22 cellular contexts compared by ENCODE assay signal in genomic region chr14:98227727-98228111, GRCh38.
DNase-seq lines count a peak whose midpoint lies in the region; ATAC-seq and TF ChIP-seq lines count a peak whose summit lies in the region.
"Had no signal": no experiment of that assay in that cellular context is flagged by ENCODE, and none has a peak within 500 bp of the region (broad histone marks: within the 10 kb centered on the region; RNA-seq: fewer than 3 reads in every experiment).

No MANE protein-coding gene starts in this region.

- intact Hi-C loops in activated naive CD4-positive, alpha-beta T cell treated with anti-CD3 and anti-CD28 coated beads for 36 hours (cut with micrococcal nuclease) = loop anchor here (2.0 to 5.0 kb wide), 3 partner anchors 285 to 960 kb away; no protein-coding TSS in a partner anchor

- TF ChIP-seq CTCF in type B pancreatic cell (conservative IDR thresholded peaks at IDR 0.05) = no peak

- no peaks in the 10 kb centered on the region for H3K36me3 ChIP-seq in KOPT-K1 (ENCODE audit: insufficient read depth, low read length)
- H3K36me3 ChIP-seq: esophagus squamous epithelium, gastroesophageal sphincter, HAP-1, lower lobe of right lung, SJSA1, suprapubic skin had no signal

- peaks cover 86% of the 10 kb centered on the region for H3K4me1 Mint-ChIP-seq in activated naive CD4-positive, alpha-beta T cell treated with anti-CD3 and anti-CD28 coated beads for 36 hours (ENCODE audit: low read depth)
- peaks cover 86% of the 10 kb centered on the region for H3K4me1 Mint-ChIP-seq in activated naive CD8-positive, alpha-beta T cell (ENCODE audit: low read depth)
- peaks cover 63% of the 10 kb centered on the region for H3K4me1 Mint-ChIP-seq in stimulated activated effector memory CD8-positive, alpha-beta T cell treated with anti-CD3 and anti-CD28 coated beads, Interleukin-12 subunit alpha, Interleukin-12 subunit beta, amount 100 ng/mL, for 72 hours
- peaks cover 22% of the 10 kb centered on the region for H3K4me1 Mint-ChIP-seq in type B pancreatic cell (ENCODE audit: unreplicated experiment)
- H3K4me1 Mint-ChIP-seq: WTC11 had no signal

- peak overlapping the region; percentile 93 for H3K27ac Mint-ChIP-seq in activated naive CD4-positive, alpha-beta T cell treated with anti-CD3 and anti-CD28 coated beads for 36 hours
- H3K27ac Mint-ChIP-seq in activated naive CD8-positive, alpha-beta T cell = peak overlapping the region; percentile 88
- peak overlapping the region; percentile 93 for H3K27ac Mint-ChIP-seq in stimulated activated effector memory CD8-positive, alpha-beta T cell treated with anti-CD3 and anti-CD28 coated beads, Interleukin-12 subunit alpha, Interleukin-12 subunit beta, amount 100 ng/mL, for 72 hours
- no peak overlapping the region for H3K27ac Mint-ChIP-seq in type B pancreatic cell
- H3K27ac Mint-ChIP-seq: progenitor cell of endocrine pancreas, WTC11 had no signal

- no peaks in the 10 kb centered on the region for H3K9me3 Mint-ChIP-seq in activated naive CD4-positive, alpha-beta T cell treated with anti-CD3 and anti-CD28 coated beads for 36 hours
- no peaks in the 10 kb centered on the region for H3K9me3 Mint-ChIP-seq in activated naive CD8-positive, alpha-beta T cell (ENCODE audit: low read depth)
- H3K9me3 Mint-ChIP-seq in stimulated activated effector memory CD8-positive, alpha-beta T cell treated with anti-CD3 and anti-CD28 coated beads, Interleukin-12 subunit alpha, Interleukin-12 subunit beta, amount 100 ng/mL, for 72 hours = no peaks in the 10 kb centered on the region
- H3K9me3 Mint-ChIP-seq in type B pancreatic cell = no peaks in the 10 kb centered on the region

- peak overlapping the region; percentile 51 for H3K4me3 Mint-ChIP-seq in activated naive CD4-positive, alpha-beta T cell treated with anti-CD3 and anti-CD28 coated beads for 36 hours
- peak overlapping the region; percentile 67 for H3K4me3 Mint-ChIP-seq in activated naive CD8-positive, alpha-beta T cell
- peak overlapping the region; percentile 61 for H3K4me3 Mint-ChIP-seq in stimulated activated effector memory CD8-positive, alpha-beta T cell treated with anti-CD3 and anti-CD28 coated beads, Interleukin-12 subunit alpha, Interleukin-12 subunit beta, amount 100 ng/mL, for 72 hours
- H3K4me3 Mint-ChIP-seq in type B pancreatic cell = no peak overlapping the region
- H3K4me3 Mint-ChIP-seq: WTC11 had no signal

- H3K27me3 Mint-ChIP-seq in activated naive CD4-positive, alpha-beta T cell treated with anti-CD3 and anti-CD28 coated beads for 36 hours (ENCODE audit: low read depth) = no peaks in the 10 kb centered on the region
- no peaks in the 10 kb centered on the region for H3K27me3 Mint-ChIP-seq in activated naive CD8-positive, alpha-beta T cell
- peaks cover 4% of the 10 kb centered on the region for H3K27me3 Mint-ChIP-seq in type B pancreatic cell

- peaks cover 3% of the 10 kb centered on the region for H3K36me3 Mint-ChIP-seq in activated naive CD4-positive, alpha-beta T cell treated with anti-CD3 and anti-CD28 coated beads for 36 hours (ENCODE audit: low read depth)
- no peaks in the 10 kb centered on the region for H3K36me3 Mint-ChIP-seq in activated naive CD8-positive, alpha-beta T cell
- no peaks in the 10 kb centered on the region for H3K36me3 Mint-ChIP-seq in stimulated activated effector memory CD8-positive, alpha-beta T cell treated with anti-CD3 and anti-CD28 coated beads, Interleukin-12 subunit alpha, Interleukin-12 subunit beta, amount 100 ng/mL, for 72 hours
- H3K36me3 Mint-ChIP-seq in type B pancreatic cell = no peaks in the 10 kb centered on the region
- H3K36me3 Mint-ChIP-seq: WTC11 had no signal

- no peak for DNase-seq in activated naive CD4-positive, alpha-beta T cell treated with anti-CD3 and anti-CD28 coated beads for 36 hours
- no peak for DNase-seq in activated naive CD4-positive, alpha-beta T cell treated with anti-CD3 and anti-CD28 coated beads, Interleukin-2, amount 50 U/mL, for 16 hours
- DNase-seq in stimulated activated effector memory CD8-positive, alpha-beta T cell treated with anti-CD3 and anti-CD28 coated beads, Interleukin-12 subunit alpha, Interleukin-12 subunit beta, amount 100 ng/mL, for 72 hours (ENCODE audit: low spot score in 2 of 2) = no peak
- DNase-seq in SW480 (ENCODE audit: low spot score) = no peak
- no peak for DNase-seq in type B pancreatic cell (ENCODE audit: extremely low spot score, unreplicated experiment)
- DNase-seq: body of pancreas; effector CD8-positive, alpha-beta T cell; esophagus squamous epithelium; lower lobe of right lung; mucosa of descending colon; NCI-H1436 treated with DMSO at 0.1 percent for 48 hours; NCI-H524 had no signal

- CTCF ChIA-PET in activated naive CD4-positive, alpha-beta T cell treated with anti-CD3 and anti-CD28 coated beads for 36 hours (lab: Charles Lee) = interaction anchor here (0.6 to 2.2 kb wide), 6 partner anchors 10 to 486 kb away, joined by 3 to 7 read pairs (median 4); no protein-coding TSS in a partner anchor

- H3K27ac ChIP-seq in KOPT-K1 (ENCODE audit: low read depth, low read length, poor library complexity, severe bottlenecking) = peak overlapping the region; percentile 100
- H3K27ac ChIP-seq: body of pancreas, C4-2B, esophagus squamous epithelium, gastroesophageal sphincter, lower lobe of right lung, SJSA1, suprapubic skin had no signal

- no peak for ATAC-seq in stimulated activated effector memory CD8-positive, alpha-beta T cell treated with anti-CD3 and anti-CD28 coated beads, Interleukin-12 subunit alpha, Interleukin-12 subunit beta, amount 100 ng/mL, for 72 hours
- no peak for ATAC-seq in esophagus mucosa
- ATAC-seq: body of pancreas, gastroesophageal sphincter, lower lobe of right lung, mucosa of descending colon, WTC11 had no signal

- H3K9me3 ChIP-seq in KOPT-K1 (ENCODE audit: insufficient read depth, low read length, poor library complexity, severe bottlenecking) = no peaks in the 10 kb centered on the region
- H3K9me3 ChIP-seq: body of pancreas, esophagus squamous epithelium, gastroesophageal sphincter, HAP-1, lower lobe of right lung, mucosa of descending colon, SJSA1, suprapubic skin had no signal
